Comparison of ENCODE assay signal across 11 cellular contexts in the genomic region with DNA sequence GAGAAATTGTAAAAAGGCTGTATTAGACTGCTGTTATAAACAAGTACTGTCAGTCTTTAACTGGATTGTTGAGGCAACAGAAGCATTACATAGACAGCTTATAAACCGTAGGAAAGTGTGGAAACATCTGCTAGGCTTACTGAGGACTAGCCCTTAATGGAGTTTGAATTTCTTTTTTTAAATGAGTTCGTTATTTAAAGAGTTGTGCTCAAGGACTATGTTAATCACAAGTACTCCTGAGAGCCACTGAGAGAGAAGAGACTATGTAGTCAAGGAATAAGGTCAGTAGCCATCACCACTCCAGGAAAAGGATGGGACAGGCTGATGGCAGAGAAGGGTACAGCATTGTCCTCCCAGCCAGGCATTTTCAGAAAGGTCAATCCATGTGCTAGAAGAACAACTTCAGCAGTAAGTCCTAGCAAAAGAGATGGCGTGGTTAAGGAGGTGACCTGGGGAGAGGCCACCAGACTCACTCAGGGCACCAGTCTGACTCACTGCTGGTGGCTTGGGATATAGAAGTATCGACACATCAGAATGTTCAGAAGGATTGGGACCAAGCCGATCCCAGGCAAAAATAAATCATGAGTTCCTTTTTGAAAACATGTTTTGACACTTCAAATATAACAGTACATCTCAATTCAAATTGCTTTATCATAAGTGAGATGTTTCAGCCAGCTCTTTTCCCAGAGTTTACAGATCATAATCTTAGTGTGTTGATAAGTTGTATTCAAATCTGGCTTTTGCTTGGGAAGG. TPM values are rescaled to one million over a fixed set of nuclear protein-coding genes. Genes with fewer than 3 reads are reported as not detected.
DNase-seq lines count a peak whose midpoint lies in the region; ATAC-seq and TF ChIP-seq lines count a peak whose summit lies in the region.
"Had no signal": no experiment of that assay in that cellular context is flagged by ENCODE, and none has a peak within 500 bp of the region (broad histone marks: within the 10 kb centered on the region; RNA-seq: fewer than 3 reads in every experiment).

No MANE protein-coding gene starts in this region.

- no peak for TF ChIP-seq POLR2A in gastrocnemius medialis (IDR thresholded peaks at IDR 0.05)

- peaks cover 31% of the 10 kb centered on the region for H3K4me1 ChIP-seq in PC-9 (replicated peaks; ENCODE audit: insufficient read depth)
- H3K4me1 ChIP-seq in endodermal cell (ENCODE audit: control insufficient read depth, insufficient read depth, low read length), result no peaks in the 10 kb centered on the region
- peaks cover 30 to 32% of the 10 kb centered on the region in 2 donors for H3K4me1 ChIP-seq in gastrocnemius medialis
- H3K4me1 ChIP-seq in osteoblast (ENCODE audit: insufficient read depth, low read length), result peaks cover 23% of the 10 kb centered on the region

- H3K27ac ChIP-seq in PC-9, result peak overlapping the region; percentile 89
- H3K27ac ChIP-seq in endodermal cell (ENCODE audit: low read depth, low read length), result peak overlapping the region; percentile 39
- peak overlapping the region in 3 of 4 donors; percentile 21 to 85 (median 62) for H3K27ac ChIP-seq in gastrocnemius medialis
- H3K27ac ChIP-seq in osteoblast (ENCODE audit: low read depth, low read length), result no peak overlapping the region

- H2AFZ ChIP-seq in PC-9 (no peak overlapping the region), osteoblast (ENCODE audit: low read length) (no peak overlapping the region)

- DNase-seq in activated T-cell treated with anti-CD3 and anti-CD28 coated beads, Interleukin-2, amount 50 U/mL, for 48 hours, result peak; percentile 43 to 45
- DNase-seq in activated T-cell treated with anti-CD3 and anti-CD28 coated beads, Interleukin-2, amount 50 U/mL, for 1 hour, result no peak
- DNase-seq in PC-9 (no peak), endodermal cell (peak; percentile 67), gastrocnemius medialis (no peak), activated gamma-delta T cell (lab: John Stamatoyannopoulos, UW) (no peak), osteoblast (ENCODE audit: insufficient read length, low spot score, missing footprints) (no peak), SHP77 treated with DMSO at 0.1 percent for 48 hours (lab: John Stamatoyannopoulos, UW) (no peak)
- DNase-seq: DMS79 treated with DMSO at 0.1 percent for 48 hours, foreskin melanocyte had no signal

- H3K9me3 ChIP-seq in PC-9 (ENCODE audit: insufficient read depth, low read depth) (no peaks in the 10 kb centered on the region), endodermal cell (ENCODE audit: control insufficient read depth, low read length) (no peaks in the 10 kb centered on the region), gastrocnemius medialis (no peaks in the 10 kb centered on the region), osteoblast (ENCODE audit: low read depth, low read length) (no peaks in the 10 kb centered on the region)

- H3K36me3 Mint-ChIP-seq in endodermal cell (ENCODE audit: low read depth), result peaks cover 39% of the 10 kb centered on the region

- H3K27me3 Mint-ChIP-seq in endodermal cell (ENCODE audit: insufficient read depth), result no peaks in the 10 kb centered on the region

- no peaks in the 10 kb centered on the region for H3K9me2 ChIP-seq in PC-9 (ENCODE audit: insufficient read depth)

- peaks cover 31% of the 10 kb centered on the region for H3K79me2 ChIP-seq in PC-9 (ENCODE audit: low read depth)
- peaks cover 9% of the 10 kb centered on the region for H3K79me2 ChIP-seq in osteoblast (ENCODE audit: insufficient read depth, low read length)

- H3K4me3 ChIP-seq in PC-9, result no peak overlapping the region
- no peak overlapping the region for H3K4me3 ChIP-seq in endodermal cell (ENCODE audit: low read length)
- H3K4me3 ChIP-seq in gastrocnemius medialis, result no peak overlapping the region
- no peak overlapping the region for H3K4me3 ChIP-seq in osteoblast (ENCODE audit: insufficient read depth, low read length)
- H3K4me3 ChIP-seq: skin epidermis had no signal

- in situ Hi-C loops in gastrocnemius medialis (cut with MboI; ENCODE audit: low sequenced_read_pairs in 4 of 4), result loop anchor here in 3 of 4 donors (10.0 to 25.0 kb wide), 3 partner anchors 309 to 1241 kb away; a partner anchor contains a TSS

- H3K36me3 ChIP-seq in PC-9 (ENCODE audit: low read depth), result peaks cover 31% of the 10 kb centered on the region
- peaks cover 42% of the 10 kb centered on the region for H3K36me3 ChIP-seq in endodermal cell (ENCODE audit: control insufficient read depth, insufficient read depth, low read length)
- H3K36me3 ChIP-seq in gastrocnemius medialis, result peaks cover 0 to 44% of the 10 kb centered on the region in 2 donors
- H3K36me3 ChIP-seq in osteoblast (ENCODE audit: insufficient read depth, low read length), result peaks cover 35% of the 10 kb centered on the region

- TF ChIP-seq CTCF in PC-9 (conservative IDR thresholded peaks at IDR 0.05) (no peak), endodermal cell (conservative IDR thresholded peaks at IDR 0.05) (no peak), gastrocnemius medialis (IDR thresholded peaks at IDR 0.05 in 4 of 5, conservative IDR thresholded peaks at IDR 0.05 in 1 of 5) (no peak), osteoblast (IDR thresholded peaks at IDR 0.05; ENCODE audit: extremely low read depth, low read depth, low read length) (no peak)

- POLR2A ChIA-PET in PC-9 (lab: Charles Lee; ENCODE audit: unreplicated experiment), result interaction anchor here (0.5 to 0.6 kb wide), 2 partner anchors 155 to 1275 kb away, joined by 4 read pairs; no protein-coding TSS in a partner anchor

- CTCF ChIA-PET in PC-9 (lab: Charles Lee), result interaction anchor here (0.6 to 0.7 kb wide), 3 partner anchors 148 to 533 kb away, joined by 4 to 6 read pairs (median 6); no protein-coding TSS in a partner anchor

- H3K4me2 ChIP-seq in PC-9, result no peak overlapping the region
- no peak overlapping the region for H3K4me2 ChIP-seq in osteoblast (ENCODE audit: insufficient read depth, low read length)

- intact Hi-C loops in PC-9 (cut with micrococcal nuclease; ENCODE audit: unreplicated experiment) (loop anchor here (2.0 to 5.0 kb wide), 2 partner anchors 152 to 1276 kb away; no protein-coding TSS in a partner anchor), gastrocnemius medialis (cut with DNase I; ENCODE audit: low total_unique reads) (no loop called here)

- H3K4me3 Mint-ChIP-seq in endodermal cell, result no peak overlapping the region

- H3F3A ChIP-seq in PC-9 (ENCODE audit: insufficient read depth, low read depth), result peaks cover 62% of the 10 kb centered on the region

- peak overlapping the region; percentile 70 for H3K27ac Mint-ChIP-seq in endodermal cell

- peak; percentile 13 to 30 for ATAC-seq in gastrocnemius medialis

- H3K9ac ChIP-seq in endodermal cell (ENCODE audit: extremely low read depth, low read length, poor library complexity, severe bottlenecking), result no peak overlapping the region

- no TSS peak for BruUV-seq in PC-9 (replicated peaks; lab: Mats Ljungman, UMichigan)

- 86 to 93% methylated on average over 5 of the region's 5 CpGs for WGBS in endodermal cell (ENCODE audit: insufficient coverage in 1 of 2, insufficient read length in 1 of 2), 2 experiments

- H3K27me3 ChIP-seq in PC-9 (ENCODE audit: insufficient read depth, low read depth) (no peaks in the 10 kb centered on the region), endodermal cell (ENCODE audit: control insufficient read depth, insufficient read depth, low read length, poor library complexity, severe bottlenecking) (no peaks in the 10 kb centered on the region), gastrocnemius medialis (no peaks in the 10 kb centered on the region), osteoblast (ENCODE audit: insufficient read depth, low read length) (no peaks in the 10 kb centered on the region)

- no peaks in the 10 kb centered on the region for H3K9me3 Mint-ChIP-seq in endodermal cell

- H4K20me1 ChIP-seq in PC-9 (ENCODE audit: insufficient read depth) (peaks cover 42% of the 10 kb centered on the region), osteoblast (ENCODE audit: insufficient read depth, low read length) (peaks cover 41% of the 10 kb centered on the region)

- peaks cover 25% of the 10 kb centered on the region for H3K4me1 Mint-ChIP-seq in endodermal cell

RNA-seq across cellular contexts. Expression of a gene that starts 6.4 kb away (rescaled TPM):
- 1,228 and 1,296 TPM in 2 replicates for total RNA-seq in PC-9 (2021)
- 1,000 to 10,000 TPM; 1,249 to 1,298 TPM for total RNA-seq in endodermal cell
- 2,047 TPM for polyA plus RNA-seq in endodermal cell (2013, experiment 1 of 2)
- 1,835 TPM for polyA plus RNA-seq in endodermal cell (2013, experiment 2 of 2)
- total RNA-seq in gastrocnemius medialis, result 1,000 to 10,000 TPM; 1,231 to 1,333 (median 1,277) TPM
- total RNA-seq in osteoblast, result 961 and 1,137 TPM in 2 replicates

RNA-seq across cellular contexts. Expression of a gene that starts 22.4 kb away (rescaled TPM):
- total RNA-seq in PC-9 (2021) (18.0 and 20.8 TPM in 2 replicates), endodermal cell (10 to 100 TPM; 10.9 to 15.3 TPM), gastrocnemius medialis (1 to 10 TPM in 3 of 4 donors, under 1 TPM in 1; 0.58 to 7.4 (median 1.5) TPM), osteoblast (6.9 and 8.3 TPM in 2 replicates)
- polyA plus RNA-seq in endodermal cell (2013, experiment 1 of 2), result 16.0 TPM
- 14.4 TPM for polyA plus RNA-seq in endodermal cell (2013, experiment 2 of 2)

Comparison
In these comparisons a context has a peak if more than half of its experiments do, and no peak if none do; other contexts are left out.
1. DNase-seq: peak in activated T-cell treated with anti-CD3 and anti-CD28 coated beads, Interleukin-2, amount 50 U/mL, for 48 hours (2 of 2) and endodermal cell (single experiment); none in activated T-cell treated with anti-CD3 and anti-CD28 coated beads, Interleukin-2, amount 50 U/mL, for 1 hour (single experiment), PC-9 (0 of 2), gastrocnemius medialis (0 of 2), activated gamma-delta T cell (single experiment), osteoblast (single experiment) and SHP77 treated with DMSO at 0.1 percent for 48 hours (single experiment).